ENCODE assay signal across 17 cellular contexts in genomic region chr9:38671372-38671731, GRCh38. TPM values are rescaled to one million over a fixed set of nuclear protein-coding genes. Genes with fewer than 3 reads are reported as not detected.
A peak's percentile ranks its signal among the peaks of the same experiment; 100 is the strongest.
DNase-seq lines count a peak whose midpoint lies in the region; ATAC-seq lines count a peak whose summit lies in the region.
"Had no signal": no experiment of that assay in that cellular context is flagged by ENCODE, and none has a peak within 500 bp of the region (broad histone marks: within the 10 kb centered on the region; RNA-seq: fewer than 3 reads in every experiment).

No MANE protein-coding gene starts in this region.

- no peaks in the 10 kb centered on the region for H3K36me3 ChIP-seq in SJSA1
- H3K36me3 ChIP-seq: esophagus squamous epithelium, spleen had no signal

- peak overlapping the region; percentile 63 for H3K27ac ChIP-seq in SJSA1
- H3K27ac ChIP-seq: esophagus squamous epithelium, psoas muscle, spleen had no signal

- peaks cover 16% of the 10 kb centered on the region for H3K4me1 ChIP-seq in SJSA1 (replicated peaks)

- no peaks in the 10 kb centered on the region for H3K36me3 Mint-ChIP-seq in stimulated activated naive B cell treated with anti-CD40 and anti-IgM and Interleukin-4, amounts not matched to agents 10 μg/mL and 1 μg/mL and 100 μg/mL, for 72 hours
- H3K36me3 Mint-ChIP-seq: immature natural killer cell had no signal

- no peaks in the 10 kb centered on the region for H3K27me3 ChIP-seq in SJSA1 (replicated peaks)

- H3K27me3 Mint-ChIP-seq in stimulated activated naive B cell treated with anti-CD40 and anti-IgM and Interleukin-4, amounts not matched to agents 10 μg/mL and 1 μg/mL and 100 μg/mL, for 72 hours, result peaks cover 15 to 19% of the 10 kb centered on the region in 2 donors

- no peaks in the 10 kb centered on the region for H3K9me3 Mint-ChIP-seq in stimulated activated naive B cell treated with anti-CD40 and anti-IgM and Interleukin-4, amounts not matched to agents 10 μg/mL and 1 μg/mL and 100 μg/mL, for 72 hours
- H3K9me3 Mint-ChIP-seq: immature natural killer cell; neural crest cell; T-helper 1 cell treated with Interleukin-12 subunit alpha and Interleukin-12 subunit beta and Interleukin-4 antibody, amounts not matched to agents 30 μg/mL and 1 μg/mL, for 36 hours had no signal

- ATAC-seq in left ventricle myocardium superior, result peak; percentile 43
- peak; percentile 1 for ATAC-seq in GM21723 (IDR thresholded peaks at IDR 0.05; ENCODE audit: unreplicated experiment)
- ATAC-seq in stimulated activated naive B cell treated with anti-CD40 and anti-IgM and Interleukin-4, amounts not matched to agents 10 μg/mL and 1 μg/mL and 100 μg/mL, for 72 hours (replicated peaks), result peak; percentile 17 to 28
- ATAC-seq in HG03175 (IDR thresholded peaks at IDR 0.05; ENCODE audit: unreplicated experiment), result no peak
- ATAC-seq: psoas muscle had no signal

- H3K9me3 ChIP-seq in SJSA1 (replicated peaks), result no peaks in the 10 kb centered on the region
- H3K9me3 ChIP-seq: esophagus squamous epithelium, psoas muscle, spleen had no signal

- peak overlapping the region in 1 of 2 donors; percentile 23 for H3K4me3 Mint-ChIP-seq in stimulated activated naive B cell treated with anti-CD40 and anti-IgM and Interleukin-4, amounts not matched to agents 10 μg/mL and 1 μg/mL and 100 μg/mL, for 72 hours
- H3K4me3 Mint-ChIP-seq: T-helper 1 cell treated with Interleukin-12 subunit alpha and Interleukin-12 subunit beta and Interleukin-4 antibody, amounts not matched to agents 30 μg/mL and 1 μg/mL, for 36 hours had no signal

- intact Hi-C loops in left ventricle myocardium superior (cut with micrococcal nuclease) (no loop called here), cardiac septum (cut with DNase I) (no loop called here)

- H3K27ac Mint-ChIP-seq in stimulated activated naive B cell treated with anti-CD40 and anti-IgM and Interleukin-4, amounts not matched to agents 10 μg/mL and 1 μg/mL and 100 μg/mL, for 72 hours, result peak overlapping the region; percentile 82
- H3K27ac Mint-ChIP-seq: T-helper 1 cell treated with Interleukin-12 subunit alpha and Interleukin-12 subunit beta and Interleukin-4 antibody, amounts not matched to agents 30 μg/mL and 1 μg/mL, for 36 hours had no signal

- peaks cover 14 to 25% of the 10 kb centered on the region in 2 donors for H3K4me1 Mint-ChIP-seq in stimulated activated naive B cell treated with anti-CD40 and anti-IgM and Interleukin-4, amounts not matched to agents 10 μg/mL and 1 μg/mL and 100 μg/mL, for 72 hours

- DNase-seq in left ventricle myocardium superior (no peak), cardiac septum (ENCODE audit: low spot score) (no peak), SJSA1 (ENCODE audit: low read depth in 1 of 2, low spot score in 2 of 2) (no peak), AG20443 (ENCODE audit: low spot score) (no peak)
- DNase-seq in stimulated activated naive B cell treated with anti-CD40 and anti-IgM and Interleukin-4, amounts not matched to agents 10 μg/mL and 1 μg/mL and 100 μg/mL, for 72 hours, result no peak
- DNase-seq in activated naive CD4-positive, alpha-beta T cell treated with anti-CD3 and anti-CD28 coated beads, Interleukin-2, amount 50 U/mL, for 16 hours, result no peak
- DNase-seq: esophagus squamous epithelium, immature natural killer cell, mammary epithelial cell, MM.1S, psoas muscle, spleen had no signal

- H3K4me3 ChIP-seq in SJSA1, result no peak overlapping the region
- H3K4me3 ChIP-seq: esophagus squamous epithelium, psoas muscle, spleen had no signal

RNA-seq across cellular contexts. Expression of gene FAM240B, which starts 48.6 kb away (rescaled TPM):
- total RNA-seq in left ventricle myocardium superior, result not detected
- total RNA-seq in cardiac septum, result not detected
- not detected in 2 replicates for total RNA-seq in SJSA1 (2014; rRNA removed; shearing (Covaris generic))
- total RNA-seq: esophagus squamous epithelium, mammary epithelial cell, neural crest cell, spleen, temporal lobe had no signal

RNA-seq across cellular contexts. Expression of gene ANKRD18A, which starts 51.0 kb away (rescaled TPM):
- total RNA-seq in left ventricle myocardium superior (1.4 TPM), cardiac septum (3.0 TPM)
- total RNA-seq in SJSA1 (2014; rRNA removed; shearing (Covaris generic)), result not detected in 2 replicates
